ENCODE assay signal across 8 cellular contexts in the genomic region with DNA sequence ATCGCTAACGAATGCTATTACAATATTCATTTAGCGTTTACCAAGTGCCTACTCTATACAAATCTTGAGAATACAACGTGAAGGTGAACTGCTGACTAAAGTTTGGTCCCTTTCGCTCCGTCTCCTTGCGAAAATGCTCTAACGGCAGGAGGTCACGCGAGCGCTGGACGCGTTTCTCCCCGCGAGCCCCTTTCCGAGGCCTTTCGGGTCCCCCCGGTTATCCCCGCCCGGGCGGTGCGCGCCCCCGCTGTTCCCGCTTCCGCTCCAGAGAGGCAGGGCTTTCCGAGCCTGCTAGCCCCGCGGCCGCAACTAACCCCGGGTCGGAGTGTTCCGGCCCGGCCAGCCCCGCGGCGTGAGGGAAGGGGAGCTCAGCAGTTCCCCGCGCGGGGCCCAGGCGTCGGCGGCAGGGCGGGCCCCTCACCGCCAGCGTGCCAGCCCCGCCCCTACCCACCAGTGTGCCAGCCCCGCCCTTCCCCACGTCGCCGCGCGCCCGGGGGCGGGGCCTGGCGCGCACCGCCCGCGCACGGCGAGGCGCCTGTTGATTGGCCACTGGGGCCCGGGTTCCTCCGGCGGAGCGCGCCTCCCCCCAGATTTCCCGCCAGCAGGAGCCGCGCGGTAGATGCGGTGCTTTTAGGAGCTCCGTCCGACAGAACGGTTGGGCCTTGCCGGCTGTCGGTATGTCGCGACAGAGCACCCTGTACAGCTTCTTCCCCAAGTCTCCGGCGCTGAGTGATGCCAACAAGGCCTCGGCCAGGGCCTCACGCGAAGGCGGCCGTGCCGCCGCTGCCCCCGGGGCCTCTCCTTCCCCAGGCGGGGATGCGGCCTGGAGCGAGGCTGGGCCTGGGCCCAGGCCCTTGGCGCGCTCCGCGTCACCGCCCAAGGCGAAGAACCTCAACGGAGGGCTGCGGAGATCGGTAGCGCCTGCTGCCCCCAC. TPM values are rescaled to one million over a fixed set of nuclear protein-coding genes. Genes with fewer than 3 reads are reported as not detected.
A peak's percentile ranks its signal among the peaks of the same experiment; 100 is the strongest.
DNase-seq lines count a peak whose midpoint lies in the region; ATAC-seq and TF ChIP-seq lines count a peak whose summit lies in the region.

A gene with protein sequence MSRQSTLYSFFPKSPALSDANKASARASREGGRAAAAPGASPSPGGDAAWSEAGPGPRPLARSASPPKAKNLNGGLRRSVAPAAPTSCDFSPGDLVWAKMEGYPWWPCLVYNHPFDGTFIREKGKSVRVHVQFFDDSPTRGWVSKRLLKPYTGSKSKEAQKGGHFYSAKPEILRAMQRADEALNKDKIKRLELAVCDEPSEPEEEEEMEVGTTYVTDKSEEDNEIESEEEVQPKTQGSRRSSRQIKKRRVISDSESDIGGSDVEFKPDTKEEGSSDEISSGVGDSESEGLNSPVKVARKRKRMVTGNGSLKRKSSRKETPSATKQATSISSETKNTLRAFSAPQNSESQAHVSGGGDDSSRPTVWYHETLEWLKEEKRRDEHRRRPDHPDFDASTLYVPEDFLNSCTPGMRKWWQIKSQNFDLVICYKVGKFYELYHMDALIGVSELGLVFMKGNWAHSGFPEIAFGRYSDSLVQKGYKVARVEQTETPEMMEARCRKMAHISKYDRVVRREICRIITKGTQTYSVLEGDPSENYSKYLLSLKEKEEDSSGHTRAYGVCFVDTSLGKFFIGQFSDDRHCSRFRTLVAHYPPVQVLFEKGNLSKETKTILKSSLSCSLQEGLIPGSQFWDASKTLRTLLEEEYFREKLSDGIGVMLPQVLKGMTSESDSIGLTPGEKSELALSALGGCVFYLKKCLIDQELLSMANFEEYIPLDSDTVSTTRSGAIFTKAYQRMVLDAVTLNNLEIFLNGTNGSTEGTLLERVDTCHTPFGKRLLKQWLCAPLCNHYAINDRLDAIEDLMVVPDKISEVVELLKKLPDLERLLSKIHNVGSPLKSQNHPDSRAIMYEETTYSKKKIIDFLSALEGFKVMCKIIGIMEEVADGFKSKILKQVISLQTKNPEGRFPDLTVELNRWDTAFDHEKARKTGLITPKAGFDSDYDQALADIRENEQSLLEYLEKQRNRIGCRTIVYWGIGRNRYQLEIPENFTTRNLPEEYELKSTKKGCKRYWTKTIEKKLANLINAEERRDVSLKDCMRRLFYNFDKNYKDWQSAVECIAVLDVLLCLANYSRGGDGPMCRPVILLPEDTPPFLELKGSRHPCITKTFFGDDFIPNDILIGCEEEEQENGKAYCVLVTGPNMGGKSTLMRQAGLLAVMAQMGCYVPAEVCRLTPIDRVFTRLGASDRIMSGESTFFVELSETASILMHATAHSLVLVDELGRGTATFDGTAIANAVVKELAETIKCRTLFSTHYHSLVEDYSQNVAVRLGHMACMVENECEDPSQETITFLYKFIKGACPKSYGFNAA (N-terminal part only) (plus strand): TSS at position 589 of the 934 bp plus-strand sequence. CDS start 89 bp downstream, at position 678.

- H3K4me1 Mint-ChIP-seq in WTC11: peaks cover 29% of the 10 kb centered on the region

- no peaks in the 10 kb centered on the region for H3K9me3 Mint-ChIP-seq in WTC11

- H3K36me3 Mint-ChIP-seq in WTC11: peaks cover 11% of the 10 kb centered on the region

- peak within 1 kb of the TSS; percentile 80 to 88 for H3K4me3 ChIP-seq in cardiac fibroblast (replicated peaks in 1 of 2; ENCODE audit: low read depth in 2 of 2, low read length in 2 of 2)

- TF ChIP-seq CTCF in WTC11 (IDR thresholded peaks at IDR 0.05): no peak
- TF ChIP-seq CTCF in cardiac fibroblast (IDR thresholded peaks at IDR 0.05; ENCODE audit: low read depth, low read length): no peak

- CTCF ChIA-PET in WTC11 (lab: Charles Lee): interaction anchor here (0.6 to 2.3 kb wide), 11 partner anchors 10 to 450 kb away, joined by 3 to 16 read pairs (median 4); a partner anchor contains a TSS

- peaks cover 3% of the 10 kb centered on the region; the same call in 1 of the 2 replicates for H3K27me3 Mint-ChIP-seq in WTC11 (ENCODE audit: low read depth)

- DNase-seq in AG08395 (ENCODE audit: low spot score): peak; percentile 98
- peak; percentile 95 for DNase-seq in NCI-H2227 (lab: John Stamatoyannopoulos, UW; ENCODE audit: unreplicated experiment)
- peak; percentile 86 for DNase-seq in WTC11 (ENCODE audit: low spot score)
- peak; percentile 84 to 92 for DNase-seq in cardiac fibroblast (ENCODE audit: low read depth in 2 of 2)
- peak; percentile 88 for DNase-seq in inferior parietal cortex (ENCODE audit: extremely low spot score)
- DNase-seq in stimulated activated CD4-positive, alpha-beta T cell treated with anti-CD3 and anti-CD28 coated beads, Interleukin-12 subunit alpha, Interleukin-12 subunit beta, amount 100 ng/mL, for 24 hours (ENCODE audit: low read depth in 2 of 2): peak; percentile 78 to 80

- POLR2A ChIA-PET in WTC11 (lab: Charles Lee): interaction anchor here (0.7 to 1.5 kb wide), 4 partner anchors 15 to 298 kb away, joined by 3 to 5 read pairs (median 3); no protein-coding TSS in a partner anchor

- peak within 1 kb of the TSS; percentile 84 for H3K4me3 Mint-ChIP-seq in WTC11

- ATAC-seq in GM18909 (IDR thresholded peaks at IDR 0.05; ENCODE audit: poor library complexity, unreplicated experiment) (peak; percentile 86), HG03159 (IDR thresholded peaks at IDR 0.05; ENCODE audit: unreplicated experiment) (peak; percentile 82), WTC11 (peak; percentile 76)

- H3K27ac Mint-ChIP-seq in WTC11: peak within 1 kb of the TSS; percentile 84

TF ChIP-seq in WTC11, 78 proteins besides CTCF, POLR2A, EP300 and RAD21 (continues in another document):
- TF ChIP-seq HMGA2 (CRISPR knock-in tag; IDR thresholded peaks at IDR 0.05) (no peak), ZNF396 (CRISPR knock-in tag; IDR thresholded peaks at IDR 0.05; ENCODE audit: borderline replicate concordance) (no peak), FOXP1 (CRISPR knock-in tag; IDR thresholded peaks at IDR 0.05; ENCODE audit: borderline replicate concordance) (peak; percentile 67; the same call in 1 of the 2 replicates), ZNF423 (CRISPR knock-in tag; IDR thresholded peaks at IDR 0.05) (0 out of 2 replicates have a peak, but pooled peaks have one; percentile 26), EMX1 (CRISPR knock-in tag; IDR thresholded peaks at IDR 0.05) (0 out of 2 replicates have a peak, but pooled peaks have one; percentile 36), MYBL2 (CRISPR knock-in tag; IDR thresholded peaks at IDR 0.05) (peak; percentile 71; the same call in 1 of the 2 replicates), NFATC4 (CRISPR knock-in tag; IDR thresholded peaks at IDR 0.05) (no peak), ZNF416 (CRISPR knock-in tag; IDR thresholded peaks at IDR 0.05) (peak; percentile 41; the same call in 1 of the 2 replicates), RELA (CRISPR knock-in tag; IDR thresholded peaks at IDR 0.05; ENCODE audit: borderline replicate concordance) (no peak; the same call in 1 of the 2 replicates), ZNF263 (CRISPR knock-in tag; IDR thresholded peaks at IDR 0.05; ENCODE audit: low read depth) (no peak), ZNF232 (CRISPR knock-in tag; IDR thresholded peaks at IDR 0.05) (0 out of 2 replicates have a peak, but pooled peaks have one; percentile 38), NR1H2 (CRISPR knock-in tag; IDR thresholded peaks at IDR 0.05) (peak; percentile 68; the same call in 1 of the 2 replicates)
- TF ChIP-seq, protein P1, sequence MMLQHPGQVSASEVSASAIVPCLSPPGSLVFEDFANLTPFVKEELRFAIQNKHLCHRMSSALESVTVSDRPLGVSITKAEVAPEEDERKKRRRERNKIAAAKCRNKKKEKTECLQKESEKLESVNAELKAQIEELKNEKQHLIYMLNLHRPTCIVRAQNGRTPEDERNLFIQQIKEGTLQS (CRISPR knock-in tag; conservative IDR thresholded peaks at IDR 0.05): no peak
- TF ChIP-seq, protein P2, sequence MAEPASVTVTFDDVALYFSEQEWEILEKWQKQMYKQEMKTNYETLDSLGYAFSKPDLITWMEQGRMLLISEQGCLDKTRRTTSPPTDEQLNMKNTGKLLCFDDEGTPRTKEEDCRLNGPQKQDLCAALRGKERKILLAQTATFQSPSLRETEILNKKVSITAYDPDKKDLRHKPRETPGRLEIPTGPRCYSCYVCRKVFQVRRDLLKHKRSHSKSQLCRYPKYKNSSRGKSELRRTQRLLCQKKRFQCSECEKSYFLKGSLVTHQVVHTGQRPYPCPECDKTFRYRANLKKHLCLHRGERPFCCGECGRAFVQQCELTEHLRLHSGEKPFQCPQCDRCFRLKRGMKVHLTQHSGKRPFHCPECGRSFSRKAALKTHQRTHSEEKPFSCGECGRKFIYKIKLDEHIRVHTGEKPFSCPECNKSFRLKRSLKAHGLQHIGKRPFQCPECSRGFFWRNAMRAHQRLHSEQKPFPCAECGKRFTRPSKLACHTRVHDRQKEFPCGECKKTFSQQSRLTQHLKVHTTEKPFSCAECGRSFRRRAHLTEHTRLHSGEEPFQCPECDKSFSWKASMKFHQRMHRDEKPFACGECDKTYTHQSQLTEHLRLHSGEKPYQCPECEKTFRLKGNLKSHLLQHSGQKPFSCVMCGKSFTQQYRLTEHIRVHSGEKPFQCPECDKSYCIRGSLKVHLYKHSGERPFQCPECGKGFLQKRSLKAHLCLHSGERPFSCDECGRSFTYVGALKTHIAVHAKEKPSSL (CRISPR knock-in tag; conservative IDR thresholded peaks at IDR 0.05): no peak
- TF ChIP-seq, protein P3, sequence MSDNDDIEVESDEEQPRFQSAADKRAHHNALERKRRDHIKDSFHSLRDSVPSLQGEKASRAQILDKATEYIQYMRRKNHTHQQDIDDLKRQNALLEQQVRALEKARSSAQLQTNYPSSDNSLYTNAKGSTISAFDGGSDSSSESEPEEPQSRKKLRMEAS (CRISPR knock-in tag; IDR thresholded peaks at IDR 0.05): peak; percentile 53; the same call in 1 of the 2 replicates
- TF ChIP-seq, protein P4, sequence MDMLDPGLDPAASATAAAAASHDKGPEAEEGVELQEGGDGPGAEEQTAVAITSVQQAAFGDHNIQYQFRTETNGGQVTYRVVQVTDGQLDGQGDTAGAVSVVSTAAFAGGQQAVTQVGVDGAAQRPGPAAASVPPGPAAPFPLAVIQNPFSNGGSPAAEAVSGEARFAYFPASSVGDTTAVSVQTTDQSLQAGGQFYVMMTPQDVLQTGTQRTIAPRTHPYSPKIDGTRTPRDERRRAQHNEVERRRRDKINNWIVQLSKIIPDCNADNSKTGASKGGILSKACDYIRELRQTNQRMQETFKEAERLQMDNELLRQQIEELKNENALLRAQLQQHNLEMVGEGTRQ (CRISPR knock-in tag; IDR thresholded peaks at IDR 0.05): no peak; the same call in 1 of the 2 replicates

RNA-seq across cellular contexts. Expression of the gene that starts here (rescaled TPM):
- total RNA-seq in WTC11 (2021): 235 to 275 TPM (median 247 TPM) in 3 replicates

Comparison
In these comparisons a context has a peak if more than half of its experiments do, and no peak if none do; other contexts are left out.
1. Peak in every context shown above with its lines: DNase-seq, ATAC-seq and H3K4me3 ChIP-seq.